ENCODE assay signal across 29 cellular contexts in the genomic region with DNA sequence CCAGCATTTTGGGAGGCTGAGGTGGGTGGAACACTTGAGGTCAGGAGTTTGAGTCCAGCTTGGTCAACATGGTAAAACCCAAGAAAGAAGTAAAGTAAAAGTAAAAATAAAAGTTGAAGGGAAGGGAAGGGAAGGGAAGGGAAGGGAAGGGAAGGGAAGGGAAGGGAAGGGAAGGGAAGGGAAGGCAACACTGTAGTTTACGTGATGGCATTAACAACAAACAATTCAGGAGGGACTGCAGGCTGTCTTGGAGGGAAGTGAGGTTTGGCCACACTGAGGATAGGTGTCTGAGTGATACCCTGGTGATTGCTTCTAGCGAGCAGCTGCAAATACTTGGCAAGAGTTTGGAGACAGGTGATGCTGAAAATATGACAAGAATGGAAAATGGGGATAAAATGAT.
"Had no signal": no experiment of that assay in that cellular context is flagged by ENCODE, and none has a peak within 500 bp of the region (broad histone marks: within the 10 kb centered on the region; RNA-seq: fewer than 3 reads in every experiment).

No MANE protein-coding gene starts in this region.

- H3K36me3 ChIP-seq: neutrophil, pancreas, spleen, stomach, thoracic aorta, thyroid gland, tibial nerve, upper lobe of left lung, vagina had no signal

- H3K27ac ChIP-seq: neutrophil, pancreas, psoas muscle, skin epidermis, spleen, stomach, thoracic aorta, thyroid gland, tibial nerve, upper lobe of left lung, vagina had no signal

- FAIRE-seq: pancreas, urothelium cell line had no signal

- H3K4me2 ChIP-seq: smooth muscle cell had no signal

- DNase-seq: naive thymus-derived CD8-positive, alpha-beta T cell; nephron progenitor cell; nucleus accumbens; pancreas; psoas muscle; right cardiac atrium; spleen; stimulated activated CD4-positive, alpha-beta T cell treated with anti-CD3 and anti-CD28 coated beads, Interleukin-12 subunit alpha, Interleukin-12 subunit beta, amount 100 ng/mL, for 4 hours; stimulated activated CD4-positive, alpha-beta T cell treated with anti-CD3 and anti-CD28 coated beads, Interleukin-1b, Interleukin-23, amount 100 ng/mL, for 48 hours; stimulated activated CD4-positive, alpha-beta T cell treated with anti-CD3 and anti-CD28 coated beads, Interleukin-4, amount 100 ng/mL, for 1 hour; stimulated activated CD4-positive, alpha-beta T cell treated with anti-CD3 and anti-CD28 coated beads, Interleukin-4, amount 100 ng/mL, for 4 hours; stimulated activated CD8-positive, alpha-beta memory T cell treated with anti-CD3 and anti-CD28 coated beads, Interleukin-4, amount 100 ng/mL, for 48 hours; stimulated activated naive CD4-positive, alpha-beta T cell treated with Interleukin-2 at 50 U/mL for 16 hours; stomach; thyroid gland; trophoblast cell; upper lobe of left lung had no signal

- H3K4me3 ChIP-seq: pancreas, psoas muscle, skin epidermis, smooth muscle cell, spleen, stomach, thoracic aorta, thyroid gland, tibial nerve, upper lobe of left lung, vagina had no signal

- H3K36me3 Mint-ChIP-seq: naive thymus-derived CD8-positive, alpha-beta T cell; natural killer cell treated with Interleukin-12 subunit alpha and Interleukin-12 subunit beta and Interleukin-15 and Interleukin-18, amount 100 ng/mL, for 72 hours; stimulated activated memory B cell treated with anti-CD40 and anti-IgM and Interleukin-4, amounts not matched to agents 10 μg/mL and 1 μg/mL and 100 μg/mL, for 72 hours had no signal

- ATAC-seq: naive thymus-derived CD8-positive, alpha-beta T cell; natural killer cell treated with Interleukin-12 subunit alpha and Interleukin-12 subunit beta and Interleukin-15 and Interleukin-18, amount 100 ng/mL, for 72 hours; pancreas; psoas muscle; right cardiac atrium; sciatic nerve; stimulated activated memory B cell treated with anti-CD40 and anti-IgM and Interleukin-4, amounts not matched to agents 10 μg/mL and 1 μg/mL and 100 μg/mL, for 72 hours had no signal

- H3K27ac Mint-ChIP-seq: natural killer cell treated with Interleukin-12 subunit alpha and Interleukin-12 subunit beta and Interleukin-15 and Interleukin-18, amount 100 ng/mL, for 72 hours; nephron progenitor cell; stimulated activated memory B cell treated with anti-CD40 and anti-IgM and Interleukin-4, amounts not matched to agents 10 μg/mL and 1 μg/mL and 100 μg/mL, for 72 hours; stimulated activated naive CD8-positive, alpha-beta T cell treated with anti-CD3 and anti-CD28 coated beads, Interleukin-15, Interleukin-2, amounts not matched to agents 100 ng/mL and 50 ng/mL, for 24 hours had no signal

- H3K27me3 ChIP-seq: neutrophil, pancreas, spleen, stomach, thyroid gland, tibial nerve, upper lobe of left lung, vagina had no signal

- H3K4me1 Mint-ChIP-seq: naive thymus-derived CD8-positive, alpha-beta T cell; stimulated activated memory B cell treated with anti-CD40 and anti-IgM and Interleukin-4, amounts not matched to agents 10 μg/mL and 1 μg/mL and 100 μg/mL, for 72 hours had no signal

- H3K27me3 Mint-ChIP-seq: naive thymus-derived CD8-positive, alpha-beta T cell; stimulated activated memory B cell treated with anti-CD40 and anti-IgM and Interleukin-4, amounts not matched to agents 10 μg/mL and 1 μg/mL and 100 μg/mL, for 72 hours; stimulated activated naive CD8-positive, alpha-beta T cell treated with anti-CD3 and anti-CD28 coated beads, Interleukin-15, Interleukin-2, amounts not matched to agents 100 ng/mL and 50 ng/mL, for 24 hours had no signal

- H3K9me3 ChIP-seq: neutrophil, pancreas, psoas muscle, thoracic aorta, thyroid gland, upper lobe of left lung, vagina had no signal

- H3K4me1 ChIP-seq: psoas muscle, spleen, thyroid gland, tibial nerve, upper lobe of left lung, vagina had no signal

- H3K4me3 Mint-ChIP-seq: naive thymus-derived CD8-positive, alpha-beta T cell; natural killer cell treated with Interleukin-12 subunit alpha and Interleukin-12 subunit beta and Interleukin-15 and Interleukin-18, amount 100 ng/mL, for 72 hours; nephron progenitor cell; neural crest cell; stimulated activated memory B cell treated with anti-CD40 and anti-IgM and Interleukin-4, amounts not matched to agents 10 μg/mL and 1 μg/mL and 100 μg/mL, for 72 hours; stimulated activated naive CD8-positive, alpha-beta T cell treated with anti-CD3 and anti-CD28 coated beads, Interleukin-15, Interleukin-2, amounts not matched to agents 100 ng/mL and 50 ng/mL, for 24 hours had no signal
